ENCODE assay signal across 18 cellular contexts in the genomic region with DNA sequence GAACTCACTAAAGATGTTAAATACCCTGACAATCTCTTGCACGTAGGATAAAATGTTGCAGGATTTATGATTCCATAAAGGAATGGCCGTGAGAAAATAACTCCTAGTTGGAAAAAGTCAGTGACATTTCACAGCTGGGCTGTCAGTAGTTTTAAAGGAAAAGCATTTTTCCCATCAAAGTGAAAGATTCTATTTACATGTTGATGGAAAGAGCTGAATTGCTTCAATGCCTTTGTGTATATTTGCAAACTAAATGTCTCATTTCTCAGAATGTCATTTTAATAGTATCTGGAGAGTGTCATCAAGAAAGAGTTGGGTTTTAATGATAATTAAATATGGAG. TPM values are rescaled to one million over a fixed set of nuclear protein-coding genes. Genes with fewer than 3 reads are reported as not detected.
DNase-seq lines count a peak whose midpoint lies in the region; ATAC-seq and TF ChIP-seq lines count a peak whose summit lies in the region.
"Had no signal": no experiment of that assay in that cellular context is flagged by ENCODE, and none has a peak within 500 bp of the region (broad histone marks: within the 10 kb centered on the region; RNA-seq: fewer than 3 reads in every experiment).

No MANE protein-coding gene starts in this region.

- H3K9me3 Mint-ChIP-seq in activated T-cell treated with anti-CD3 and anti-CD28 coated beads, Interleukin-2, amount 50 U/mL, for 24 hours: no peaks in the 10 kb centered on the region
- H3K9me3 Mint-ChIP-seq in activated T-cell treated with anti-CD3 and anti-CD28 coated beads, Interleukin-2, amount 50 U/mL, for 4 hours: no peaks in the 10 kb centered on the region
- H3K9me3 Mint-ChIP-seq in type B pancreatic cell: no peaks in the 10 kb centered on the region
- H3K9me3 Mint-ChIP-seq: endodermal cell had no signal

- H3F3A ChIP-seq in OCI-LY1 (ENCODE audit: insufficient read depth, low read length): 0 out of 2 replicates have a peak, but pooled peaks cover 9% of the 10 kb centered on the region

- peaks cover 89% of the 10 kb centered on the region for H3K4me1 Mint-ChIP-seq in activated T-cell treated with anti-CD3 and anti-CD28 coated beads, Interleukin-2, amount 50 U/mL, for 24 hours (ENCODE audit: low read depth)
- peaks cover 80% of the 10 kb centered on the region for H3K4me1 Mint-ChIP-seq in activated T-cell treated with anti-CD3 and anti-CD28 coated beads, Interleukin-2, amount 50 U/mL, for 4 hours (ENCODE audit: low read depth)
- peaks cover 57% of the 10 kb centered on the region for H3K4me1 Mint-ChIP-seq in type B pancreatic cell (ENCODE audit: unreplicated experiment)

- no peak overlapping the region for H2AFZ ChIP-seq in OCI-LY1 (ENCODE audit: low read length)
- H2AFZ ChIP-seq: GM23248 had no signal

- H3K27me3 ChIP-seq in OCI-LY1 (ENCODE audit: insufficient read depth, low read length): no peaks in the 10 kb centered on the region
- H3K27me3 ChIP-seq: upper lobe of right lung had no signal

- H3K9me3 ChIP-seq in OCI-LY1 (ENCODE audit: low read length): no peaks in the 10 kb centered on the region
- H3K9me3 ChIP-seq: upper lobe of right lung had no signal

- H3K36me3 Mint-ChIP-seq in activated T-cell treated with anti-CD3 and anti-CD28 coated beads, Interleukin-2, amount 50 U/mL, for 24 hours (ENCODE audit: low read depth): peaks cover 82% of the 10 kb centered on the region
- H3K36me3 Mint-ChIP-seq in activated T-cell treated with anti-CD3 and anti-CD28 coated beads, Interleukin-2, amount 50 U/mL, for 4 hours (ENCODE audit: insufficient read depth): peaks cover 32% of the 10 kb centered on the region
- no peaks in the 10 kb centered on the region for H3K36me3 Mint-ChIP-seq in type B pancreatic cell

- H3K36me3 ChIP-seq in OCI-LY1 (ENCODE audit: insufficient read depth, low read length): peaks cover 44% of the 10 kb centered on the region

- no peak overlapping the region for H3K4me3 ChIP-seq in OCI-LY1 (ENCODE audit: low read depth, low read length, poor library complexity, severe bottlenecking)
- H3K4me3 ChIP-seq: GM23248, smooth muscle cell, upper lobe of right lung had no signal

- H3K27ac Mint-ChIP-seq in activated T-cell treated with anti-CD3 and anti-CD28 coated beads, Interleukin-2, amount 50 U/mL, for 24 hours: peak overlapping the region; percentile 37
- H3K27ac Mint-ChIP-seq in type B pancreatic cell: peak overlapping the region; percentile 22

- H4K20me1 ChIP-seq in OCI-LY1 (ENCODE audit: insufficient read depth, low read length): no peaks in the 10 kb centered on the region

- TF ChIP-seq CTCF in OCI-LY1 (IDR thresholded peaks at IDR 0.05; ENCODE audit: low read length) (no peak), type B pancreatic cell (conservative IDR thresholded peaks at IDR 0.05) (no peak)

- no peak overlapping the region for H3K4me2 ChIP-seq in OCI-LY1 (ENCODE audit: low read length)
- H3K4me2 ChIP-seq: smooth muscle cell had no signal

- peaks cover 91% of the 10 kb centered on the region for H3K4me1 ChIP-seq in OCI-LY1 (ENCODE audit: insufficient read depth, low read length, severe bottlenecking)

- H3K9me2 ChIP-seq in OCI-LY1 (ENCODE audit: low read depth, low read length): no peaks in the 10 kb centered on the region

- H3K27me3 Mint-ChIP-seq in activated T-cell treated with anti-CD3 and anti-CD28 coated beads, Interleukin-2, amount 50 U/mL, for 24 hours: no peaks in the 10 kb centered on the region
- no peaks in the 10 kb centered on the region for H3K27me3 Mint-ChIP-seq in activated T-cell treated with anti-CD3 and anti-CD28 coated beads, Interleukin-2, amount 50 U/mL, for 4 hours (ENCODE audit: low read depth)
- no peaks in the 10 kb centered on the region for H3K27me3 Mint-ChIP-seq in type B pancreatic cell
- H3K27me3 Mint-ChIP-seq: activated CD4-positive, alpha-beta T cell treated with anti-CD3 and anti-CD28 coated beads for 36 hours had no signal

- no peak for DNase-seq in activated T-cell treated with anti-CD3 and anti-CD28 coated beads, Interleukin-2, amount 50 U/mL, for 24 hours
- DNase-seq in activated T-cell treated with anti-CD3 and anti-CD28 coated beads, Interleukin-2, amount 50 U/mL, for 4 hours: no peak
- peak; percentile 43 for DNase-seq in left kidney (ENCODE audit: low read depth, low spot score)
- no peak for DNase-seq in type B pancreatic cell (ENCODE audit: extremely low spot score, unreplicated experiment)
- no peak for DNase-seq in islet precursor cell
- no peak for DNase-seq in NCI-H345 (lab: John Stamatoyannopoulos, UW)
- no peak for DNase-seq in hepatic stellate cell (ENCODE audit: low spot score)
- DNase-seq: activated CD4-positive, alpha-beta T cell treated with anti-CD3 and anti-CD28 coated beads for 36 hours; endodermal cell; GDM1; GM23248; NCI-H187; SHP77; stimulated activated CD4-positive, alpha-beta T cell treated with anti-CD3 and anti-CD28 coated beads, Interleukin-4, amount 100 ng/mL, for 24 hours; upper lobe of right lung had no signal

- H3K79me2 ChIP-seq in OCI-LY1 (ENCODE audit: insufficient read depth, low read length): 0 out of 2 replicates have a peak, but pooled peaks cover 1% of the 10 kb centered on the region

- peak overlapping the region; percentile 98 for H3K27ac ChIP-seq in OCI-LY1 (ENCODE audit: low read depth, low read length, poor library complexity, severe bottlenecking)
- H3K27ac ChIP-seq: GM23248, upper lobe of right lung had no signal

- H3K4me3 Mint-ChIP-seq in activated T-cell treated with anti-CD3 and anti-CD28 coated beads, Interleukin-2, amount 50 U/mL, for 24 hours: no peak overlapping the region
- no peak overlapping the region for H3K4me3 Mint-ChIP-seq in activated T-cell treated with anti-CD3 and anti-CD28 coated beads, Interleukin-2, amount 50 U/mL, for 4 hours
- H3K4me3 Mint-ChIP-seq in type B pancreatic cell: peak overlapping the region; percentile 24
- H3K4me3 Mint-ChIP-seq: activated CD4-positive, alpha-beta T cell treated with anti-CD3 and anti-CD28 coated beads for 36 hours; endodermal cell had no signal

- ATAC-seq in activated T-cell treated with anti-CD3 and anti-CD28 coated beads, Interleukin-2, amount 50 U/mL, for 4 hours: no peak
- ATAC-seq: activated CD4-positive, alpha-beta T cell treated with anti-CD3 and anti-CD28 coated beads for 36 hours; left lobe of liver had no signal

- H3K9ac ChIP-seq in OCI-LY1 (ENCODE audit: low read length): no peak overlapping the region
- H3K9ac ChIP-seq: GM23248 had no signal

RNA-seq across cellular contexts. Expression of a gene that starts 36.6 kb away (rescaled TPM):
- total RNA-seq in activated T-cell treated with anti-CD3 and anti-CD28 coated beads, Interleukin-2, amount 50 U/mL, for 4 hours: 10 to 100 TPM; 28.1 to 32.9 (median 32.3) TPM
- 14.5 and 34.0 TPM in 2 replicates for total RNA-seq in type B pancreatic cell (ENCODE audit: low replicate concordance)
